In genomic region chr10:21570761-21571521, GRCh38 we compare ENCODE assay signal across 1 cellular context.
TF ChIP-seq lines count a peak whose summit lies in the region.

No MANE protein-coding gene starts in this region.

TF ChIP-seq in HepG2, 621 proteins besides CTCF, POLR2A, EP300 and RAD21 (continued from another document and continues in another):
- TF ChIP-seq RARA (CRISPR knock-in tag; IDR thresholded peaks at IDR 0.05): peak; percentile 61; the same call in 1 of the 2 replicates
- TF ChIP-seq GATAD1 (CRISPR knock-in tag; IDR thresholded peaks at IDR 0.05): no peak
- TF ChIP-seq CCDC6 (CRISPR knock-in tag; IDR thresholded peaks at IDR 0.05): no peak
- TF ChIP-seq FOXJ3 (CRISPR knock-in tag; IDR thresholded peaks at IDR 0.05; ENCODE audit: borderline replicate concordance): peak; percentile 72; the same call in 1 of the 2 replicates
- TF ChIP-seq RXRB (CRISPR knock-in tag; IDR thresholded peaks at IDR 0.05; ENCODE audit: borderline replicate concordance): peak; percentile 70; the same call in 1 of the 2 replicates
- peak; percentile 86 for TF ChIP-seq ELF3 (CRISPR knock-in tag; IDR thresholded peaks at IDR 0.05)
- no peak for TF ChIP-seq CBFB (CRISPR knock-in tag; IDR thresholded peaks at IDR 0.05)
- TF ChIP-seq SOX13 (IDR thresholded peaks at IDR 0.05): no peak
- TF ChIP-seq SOX13 (CRISPR knock-in tag; conservative IDR thresholded peaks at IDR 0.05 in 1 of 2, IDR thresholded peaks at IDR 0.05 in 1 of 2): peak in 1 of 2 experiments; percentile 52; a peak in 1 of 4 replicates
- no peak for TF ChIP-seq TOPORS (CRISPR knock-in tag; IDR thresholded peaks at IDR 0.05)
- 0 out of 2 replicates have a peak, but pooled peaks have one; percentile 11 for TF ChIP-seq THRA (CRISPR knock-in tag; IDR thresholded peaks at IDR 0.05; ENCODE audit: borderline replicate concordance)
- no peak for TF ChIP-seq SMAD1 (CRISPR knock-in tag; IDR thresholded peaks at IDR 0.05; ENCODE audit: borderline replicate concordance, low read depth)
- TF ChIP-seq SAP130 (CRISPR knock-in tag; IDR thresholded peaks at IDR 0.05; ENCODE audit: low read depth): peak; percentile 66
- no peak for TF ChIP-seq ZBTB8A (CRISPR knock-in tag; IDR thresholded peaks at IDR 0.05; ENCODE audit: borderline replicate concordance, low read depth)
- TF ChIP-seq CENPT (CRISPR knock-in tag; IDR thresholded peaks at IDR 0.05; ENCODE audit: low read depth): no peak
- peak; percentile 85 for TF ChIP-seq PPARG (CRISPR knock-in tag; conservative IDR thresholded peaks at IDR 0.05)
- no peak for TF ChIP-seq ZNF260 (CRISPR knock-in tag; IDR thresholded peaks at IDR 0.05; ENCODE audit: borderline replicate concordance, low read depth)
- TF ChIP-seq ZFP91 (CRISPR knock-in tag; IDR thresholded peaks at IDR 0.05; ENCODE audit: borderline replicate concordance): no peak
- TF ChIP-seq, protein P1, sequence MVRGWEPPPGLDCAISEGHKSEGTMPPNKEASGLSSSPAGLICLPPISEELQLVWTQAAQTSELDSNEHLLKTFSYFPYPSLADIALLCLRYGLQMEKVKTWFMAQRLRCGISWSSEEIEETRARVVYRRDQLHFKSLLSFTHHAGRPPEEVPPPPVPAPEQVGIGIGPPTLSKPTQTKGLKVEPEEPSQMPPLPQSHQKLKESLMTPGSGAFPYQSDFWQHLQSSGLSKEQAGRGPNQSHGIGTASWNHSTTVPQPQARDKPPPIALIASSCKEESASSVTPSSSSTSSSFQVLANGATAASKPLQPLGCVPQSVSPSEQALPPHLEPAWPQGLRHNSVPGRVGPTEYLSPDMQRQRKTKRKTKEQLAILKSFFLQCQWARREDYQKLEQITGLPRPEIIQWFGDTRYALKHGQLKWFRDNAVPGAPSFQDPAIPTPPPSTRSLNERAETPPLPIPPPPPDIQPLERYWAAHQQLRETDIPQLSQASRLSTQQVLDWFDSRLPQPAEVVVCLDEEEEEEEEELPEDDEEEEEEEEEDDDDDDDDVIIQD (CRISPR knock-in tag; IDR thresholded peaks at IDR 0.05; ENCODE audit: low read depth): peak; percentile 74; the same call in 1 of the 2 replicates
- TF ChIP-seq, protein P2, sequence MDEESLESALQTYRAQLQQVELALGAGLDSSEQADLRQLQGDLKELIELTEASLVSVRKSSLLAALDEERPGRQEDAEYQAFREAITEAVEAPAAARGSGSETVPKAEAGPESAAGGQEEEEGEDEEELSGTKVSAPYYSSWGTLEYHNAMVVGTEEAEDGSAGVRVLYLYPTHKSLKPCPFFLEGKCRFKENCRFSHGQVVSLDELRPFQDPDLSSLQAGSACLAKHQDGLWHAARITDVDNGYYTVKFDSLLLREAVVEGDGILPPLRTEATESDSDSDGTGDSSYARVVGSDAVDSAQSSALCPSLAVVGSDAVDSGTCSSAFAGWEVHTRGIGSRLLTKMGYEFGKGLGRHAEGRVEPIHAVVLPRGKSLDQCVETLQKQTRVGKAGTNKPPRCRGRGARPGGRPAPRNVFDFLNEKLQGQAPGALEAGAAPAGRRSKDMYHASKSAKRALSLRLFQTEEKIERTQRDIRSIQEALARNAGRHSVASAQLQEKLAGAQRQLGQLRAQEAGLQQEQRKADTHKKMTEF (CRISPR knock-in tag; IDR thresholded peaks at IDR 0.05): peak; percentile 9; the same call in 1 of the 2 replicates
- TF ChIP-seq ZKSCAN8 (CRISPR knock-in tag; IDR thresholded peaks at IDR 0.05; ENCODE audit: borderline replicate concordance): peak; percentile 48; the same call in 1 of the 2 replicates
- 0 out of 2 replicates have a peak, but pooled peaks have one; percentile 37 for TF ChIP-seq ZNF337 (CRISPR knock-in tag; IDR thresholded peaks at IDR 0.05; ENCODE audit: borderline replicate concordance, low read depth)
- TF ChIP-seq ZNF687 (CRISPR knock-in tag; IDR thresholded peaks at IDR 0.05): no peak
- TF ChIP-seq CHD4 (IDR thresholded peaks at IDR 0.05; ENCODE audit: borderline replicate concordance, low read length): peak; percentile 54; the same call in 1 of the 2 replicates
- TF ChIP-seq ZNF180 (CRISPR knock-in tag; IDR thresholded peaks at IDR 0.05; ENCODE audit: borderline replicate concordance, low read depth): no peak
- no peak for TF ChIP-seq ZNF766 (CRISPR knock-in tag; IDR thresholded peaks at IDR 0.05; ENCODE audit: borderline replicate concordance)
- TF ChIP-seq FOXP4 (CRISPR knock-in tag; IDR thresholded peaks at IDR 0.05): peak; percentile 78
- no peak for TF ChIP-seq ZNF572 (CRISPR knock-in tag; IDR thresholded peaks at IDR 0.05)
- peak; percentile 52; the same call in 1 of the 2 replicates for TF ChIP-seq MIXL1 (CRISPR knock-in tag; IDR thresholded peaks at IDR 0.05)
- TF ChIP-seq SOX6 (IDR thresholded peaks at IDR 0.05): no peak
- peak; percentile 51; the same call in 1 of the 2 replicates for TF ChIP-seq SOX6 (CRISPR knock-in tag; IDR thresholded peaks at IDR 0.05)
- no peak for TF ChIP-seq ZNF367 (CRISPR knock-in tag; IDR thresholded peaks at IDR 0.05; ENCODE audit: borderline replicate concordance)
- TF ChIP-seq ZNF570 (CRISPR knock-in tag; IDR thresholded peaks at IDR 0.05; ENCODE audit: borderline replicate concordance): no peak
- TF ChIP-seq HMGXB3 (CRISPR knock-in tag; IDR thresholded peaks at IDR 0.05; ENCODE audit: borderline replicate concordance): no peak
- TF ChIP-seq BCL6 (CRISPR knock-in tag; IDR thresholded peaks at IDR 0.05): peak; percentile 49
- no peak for TF ChIP-seq EED (CRISPR knock-in tag; IDR thresholded peaks at IDR 0.05)
- no peak for TF ChIP-seq ZNF564 (CRISPR knock-in tag; IDR thresholded peaks at IDR 0.05)
- TF ChIP-seq NFE2L2 (IDR thresholded peaks at IDR 0.05; ENCODE audit: low read length): no peak
- TF ChIP-seq CREM (IDR thresholded peaks at IDR 0.05): peak; percentile 48
- no peak for TF ChIP-seq CREM (CRISPR knock-in tag; IDR thresholded peaks at IDR 0.05)
- no peak for TF ChIP-seq FOXM1 (CRISPR knock-in tag; IDR thresholded peaks at IDR 0.05)
- TF ChIP-seq KAT8 (CRISPR knock-in tag; IDR thresholded peaks at IDR 0.05): peak; percentile 40; the same call in 1 of the 2 replicates
- peak; percentile 83; the same call in 1 of the 2 replicates for TF ChIP-seq NFIC (IDR thresholded peaks at IDR 0.05; ENCODE audit: low read length)
- TF ChIP-seq SNRNP70 (IDR thresholded peaks at IDR 0.05; ENCODE audit: low read depth, low read length): no peak
- TF ChIP-seq ZNF83 (CRISPR knock-in tag; IDR thresholded peaks at IDR 0.05; ENCODE audit: borderline replicate concordance): no peak
- no peak for TF ChIP-seq NFYC (CRISPR knock-in tag; IDR thresholded peaks at IDR 0.05)
- TF ChIP-seq HNF4A (CRISPR knock-in tag; IDR thresholded peaks at IDR 0.05): peak; percentile 83
- TF ChIP-seq BCL3 (CRISPR knock-in tag; IDR thresholded peaks at IDR 0.05): no peak
- TF ChIP-seq MEF2D (CRISPR knock-in tag; IDR thresholded peaks at IDR 0.05): no peak
- TF ChIP-seq ZNF552 (CRISPR knock-in tag; IDR thresholded peaks at IDR 0.05; ENCODE audit: borderline replicate concordance): no peak
